ENCODE assay signal across 8 cellular contexts in genomic region chr22:44497904-44498242, GRCh38. TPM values are rescaled to one million over a fixed set of nuclear protein-coding genes. Genes with fewer than 3 reads are reported as not detected.
DNase-seq lines count a peak whose midpoint lies in the region; ATAC-seq and TF ChIP-seq lines count a peak whose summit lies in the region.

TSS of gene RTL6 (minus strand) at chr22:44498233. CDS start at chr22:44497556, 677 bp downstream.

- H3K4me3 Mint-ChIP-seq in naive thymus-derived CD4-positive, alpha-beta T cell = peak within 1 kb of the TSS; percentile 75 to 90 (median 84)

- H3K4me1 Mint-ChIP-seq in naive thymus-derived CD4-positive, alpha-beta T cell = peaks cover 5 to 42% (median 24%) of the 10 kb centered on the region in 7 donors

- no peaks in the 10 kb centered on the region for H3K36me3 ChIP-seq in GM06990 (ENCODE audit: control insufficient read depth, insufficient read depth, low read length)
- H3K36me3 ChIP-seq in PC-3 (ENCODE audit: low read depth, low read length) = peaks cover 5% of the 10 kb centered on the region; the same call in 1 of the 2 replicates
- no peaks in the 10 kb centered on the region for H3K36me3 ChIP-seq in endocrine pancreas (ENCODE audit: control insufficient read depth, insufficient read depth, low read length)
- no peaks in the 10 kb centered on the region for H3K36me3 ChIP-seq in naive thymus-derived CD4-positive, alpha-beta T cell (ENCODE audit: control insufficient read depth in 2 of 3, insufficient read depth in 3 of 3, low read length in 3 of 3)

- intact Hi-C loops in PC-3 (cut with micrococcal nuclease) = no loop called here
- intact Hi-C loops in naive thymus-derived CD4-positive, alpha-beta T cell (cut with micrococcal nuclease) = loop anchor here (1.0 to 10.0 kb wide), 8 partner anchors 43 to 1539 kb away; partner anchors contain the start of genes PARVG (in 2 of the 2), KIAA0930 (in 1 of the 2) and SAMM50 (in 1 of the 2)

- CTCF ChIA-PET in PC-3 (lab: Charles Lee) = no interaction called here
- CTCF ChIA-PET in naive thymus-derived CD4-positive, alpha-beta T cell (lab: Charles Lee) = no interaction called here

- TF ChIP-seq CTCF in GM06990 (IDR thresholded peaks at IDR 0.05; ENCODE audit: insufficient read depth, low read length, poor library complexity, severe bottlenecking) (no peak), PC-3 (conservative IDR thresholded peaks at IDR 0.05; ENCODE audit: low read depth, low read length) (no peak), GM10266 (IDR thresholded peaks at IDR 0.05; ENCODE audit: control insufficient read depth, insufficient read depth, low read depth, missing control alignments) (no peak)

- peak within 1 kb of the TSS; percentile 51 to 92 (median 86) for H3K27ac Mint-ChIP-seq in naive thymus-derived CD4-positive, alpha-beta T cell

- H3K27ac ChIP-seq in PC-3 (ENCODE audit: low read length) = peak within 1 kb of the TSS; percentile 57
- H3K27ac ChIP-seq in naive thymus-derived CD4-positive, alpha-beta T cell (ENCODE audit: low read depth, low read length) = peak within 1 kb of the TSS; percentile 80

- peak within 1 kb of the TSS; percentile 93 for H3K4me2 ChIP-seq in PC-3 (ENCODE audit: low read length)

- peak within 1 kb of the TSS; percentile 63 for H2AFZ ChIP-seq in PC-3 (ENCODE audit: low read length)

- H3K9me2 ChIP-seq in PC-3 (replicated peaks; ENCODE audit: low read length) = no peaks in the 10 kb centered on the region

- DNase-seq in GM06990 (ENCODE audit: extremely low read depth, insufficient read length) (no peak), PC-3 (no peak), GM10266 (ENCODE audit: extremely low spot score) (no peak), kidney tubule cell (ENCODE audit: low spot score) (no peak)
- DNase-seq in naive thymus-derived CD4-positive, alpha-beta T cell = peak in 1 of 9 donors; percentile 29
- no peak for DNase-seq in activated CD4-positive, alpha-beta T cell treated with anti-CD3 and anti-CD28 coated beads, Interleukin-2, amount 50 U/mL, for 1 hour

- no TSS peak for BruUV-seq in PC-3 (replicated peaks; lab: Mats Ljungman, UMichigan)

- H3K4me1 ChIP-seq in PC-3 (ENCODE audit: insufficient read depth, low read length) = peaks cover 10% of the 10 kb centered on the region; the same call in 1 of the 2 replicates
- no peaks in the 10 kb centered on the region for H3K4me1 ChIP-seq in endocrine pancreas (ENCODE audit: control insufficient read depth, insufficient read depth, low read length)
- peaks cover 4 to 23% of the 10 kb centered on the region in 2 donors for H3K4me1 ChIP-seq in naive thymus-derived CD4-positive, alpha-beta T cell (ENCODE audit: control insufficient read depth in 2 of 2, insufficient read depth in 2 of 2, low read length in 2 of 2)

- H4K20me1 ChIP-seq in PC-3 (ENCODE audit: low read length) = no peaks in the 10 kb centered on the region

- H3K9ac ChIP-seq in PC-3 (ENCODE audit: low read length) (peak within 1 kb of the TSS; percentile 92), endocrine pancreas (ENCODE audit: control insufficient read depth, insufficient read depth, low read length) (peak within 1 kb of the TSS; percentile 63)

- H3K27me3 ChIP-seq in GM06990 (replicated peaks; ENCODE audit: control insufficient read depth, insufficient read depth, low read length) (no peaks in the 10 kb centered on the region), PC-3 (ENCODE audit: low read length) (no peaks in the 10 kb centered on the region), endocrine pancreas (ENCODE audit: control insufficient read depth, insufficient read depth, low read length) (no peaks in the 10 kb centered on the region)
- H3K27me3 ChIP-seq in naive thymus-derived CD4-positive, alpha-beta T cell (ENCODE audit: control insufficient read depth in 2 of 2, insufficient read depth in 2 of 2, low read length in 2 of 2) = no peaks in the 10 kb centered on the region

- peaks cover 0 to 13% (median 7%) of the 10 kb centered on the region in 5 donors for H3K27me3 Mint-ChIP-seq in naive thymus-derived CD4-positive, alpha-beta T cell

- peaks cover 24% of the 10 kb centered on the region for H3K79me2 ChIP-seq in PC-3 (ENCODE audit: low read length)

- no peaks in the 10 kb centered on the region for H3F3A ChIP-seq in PC-3 (ENCODE audit: low read length, unreplicated experiment)

- POLR2A ChIA-PET in PC-3 (lab: Charles Lee; ENCODE audit: unreplicated experiment) = no interaction called here
- POLR2A ChIA-PET in naive thymus-derived CD4-positive, alpha-beta T cell (lab: Charles Lee) = no interaction called here

- H3K4me3 ChIP-seq in GM06990 (replicated peaks; ENCODE audit: low read depth, low read length) = peak within 1 kb of the TSS; percentile 59
- H3K4me3 ChIP-seq in PC-3 (ENCODE audit: low read length) = peak within 1 kb of the TSS; percentile 75
- no peak within 1 kb of the TSS for H3K4me3 ChIP-seq in endocrine pancreas (ENCODE audit: control insufficient read depth, insufficient read depth, low read length)
- peak within 1 kb of the TSS; percentile 61 for H3K4me3 ChIP-seq in naive thymus-derived CD4-positive, alpha-beta T cell (ENCODE audit: low read length)

- peaks cover 0 to 9% (median 6%) of the 10 kb centered on the region in 5 donors for H3K36me3 Mint-ChIP-seq in naive thymus-derived CD4-positive, alpha-beta T cell

- H3K9me3 Mint-ChIP-seq in naive thymus-derived CD4-positive, alpha-beta T cell = peaks cover 0 to 5% (median 0%) of the 10 kb centered on the region in 11 donors

- ATAC-seq in PC-3 (peak; percentile 83; the same call in 1 of the 2 replicates), GM21717 (IDR thresholded peaks at IDR 0.05; ENCODE audit: unreplicated experiment) (no peak)
- ATAC-seq in naive thymus-derived CD4-positive, alpha-beta T cell = no peak

- no peaks in the 10 kb centered on the region for H3K9me3 ChIP-seq in PC-3 (ENCODE audit: low read length)
- no peaks in the 10 kb centered on the region for H3K9me3 ChIP-seq in endocrine pancreas (ENCODE audit: control insufficient read depth, low read length)
- no peaks in the 10 kb centered on the region for H3K9me3 ChIP-seq in naive thymus-derived CD4-positive, alpha-beta T cell (ENCODE audit: control insufficient read depth in 2 of 3, low read length in 3 of 3)

RNA-seq across cellular contexts. Expression of gene RTL6, which starts in this region (rescaled TPM):
- 13.0 and 15.8 TPM in 2 replicates for total RNA-seq in PC-3 (2014; rRNA removed)
- total RNA-seq in naive thymus-derived CD4-positive, alpha-beta T cell = 10 to 100 TPM in 1 of 5 experiments, 1 to 10 TPM in 4; 6.8 to 10.2 (median 8.7) TPM
- polyA plus RNA-seq in naive thymus-derived CD4-positive, alpha-beta T cell = 1 to 10 TPM; 1.0 to 4.5 TPM
